In the genomic region with DNA sequence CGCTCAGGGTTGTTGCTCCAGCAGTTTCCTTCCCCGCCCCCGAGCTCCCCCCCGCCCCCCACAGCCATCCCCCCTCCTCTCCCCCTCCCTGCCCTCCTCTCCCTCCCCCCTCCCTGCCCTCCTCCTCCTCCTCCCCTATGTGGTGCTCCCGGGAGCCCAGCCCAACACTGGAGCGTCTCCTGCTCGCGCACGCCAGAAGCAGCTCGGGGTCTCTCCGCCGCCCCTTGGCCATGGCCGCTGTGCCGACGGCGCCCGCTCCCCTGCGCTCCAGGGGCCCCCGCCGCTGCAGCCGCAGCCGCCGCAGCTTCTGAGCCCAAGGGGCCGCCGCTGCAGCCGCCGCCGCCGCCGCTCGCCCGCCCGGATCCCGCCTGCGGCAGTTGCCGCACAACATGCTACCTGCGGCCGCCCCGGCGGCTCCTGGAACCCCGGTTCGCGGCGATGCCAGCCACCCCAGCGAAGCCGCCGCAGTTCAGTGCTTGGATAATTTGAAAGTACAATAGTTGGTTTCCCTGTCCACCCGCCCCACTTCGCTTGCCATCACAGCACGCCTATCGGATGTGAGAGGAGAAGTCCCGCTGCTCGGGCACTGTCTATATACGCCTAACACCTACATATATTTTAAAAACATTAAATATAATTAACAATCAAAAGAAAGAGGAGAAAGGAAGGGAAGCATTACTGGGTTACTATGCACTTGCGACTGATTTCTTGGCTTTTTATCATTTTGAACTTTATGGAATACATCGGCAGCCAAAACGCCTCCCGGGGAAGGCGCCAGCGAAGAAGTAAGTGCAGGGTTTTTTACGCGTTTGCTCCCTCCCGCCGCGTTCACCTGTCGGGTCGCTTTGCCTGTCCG, we compare ENCODE assay signal across 8 cellular contexts. TPM values are rescaled to one million over a fixed set of nuclear protein-coding genes. Genes with fewer than 3 reads are reported as not detected.
A peak's percentile ranks its signal among the peaks of the same experiment; 100 is the strongest.
DNase-seq lines count a peak whose midpoint lies in the region; ATAC-seq, FAIRE-seq and TF ChIP-seq lines count a peak whose summit lies in the region.

A gene with protein sequence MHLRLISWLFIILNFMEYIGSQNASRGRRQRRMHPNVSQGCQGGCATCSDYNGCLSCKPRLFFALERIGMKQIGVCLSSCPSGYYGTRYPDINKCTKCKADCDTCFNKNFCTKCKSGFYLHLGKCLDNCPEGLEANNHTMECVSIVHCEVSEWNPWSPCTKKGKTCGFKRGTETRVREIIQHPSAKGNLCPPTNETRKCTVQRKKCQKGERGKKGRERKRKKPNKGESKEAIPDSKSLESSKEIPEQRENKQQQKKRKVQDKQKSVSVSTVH (plus strand): TSS at position 167 of the 856 bp plus-strand sequence. CDS start 522 bp downstream, at position 689.

- peak; percentile 33 for TF ChIP-seq CTCF in brain microvascular endothelial cell (IDR thresholded peaks at IDR 0.05; ENCODE audit: low read depth, low read length, missing control alignments)
- TF ChIP-seq CTCF in kidney (IDR thresholded peaks at IDR 0.05; ENCODE audit: borderline replicate concordance, extremely low read depth, insufficient read depth), result no peak

- peak within 1 kb of the TSS; percentile 63 for H3K4me3 Mint-ChIP-seq in stimulated activated effector memory CD8-positive, alpha-beta T cell treated with anti-CD3 and anti-CD28 coated beads, Interleukin-12 subunit alpha, Interleukin-12 subunit beta, amount 100 ng/mL, for 72 hours

- H3K27me3 ChIP-seq in BLaER1 (peaks cover 63% of the 10 kb centered on the region), brain microvascular endothelial cell (replicated peaks) (peaks cover 24% of the 10 kb centered on the region)

- H3K9me3 ChIP-seq in BLaER1 (no peaks in the 10 kb centered on the region), kidney (ENCODE audit: control insufficient read depth in 1 of 2, low read length in 2 of 2) (no peaks in the 10 kb centered on the region)

- intact Hi-C loops in kidney (cut with DNase I), result no loop called here

- H3K9ac ChIP-seq in BLaER1 (0 out of 2 replicates have a peak within 1 kb of the TSS, but pooled peaks have one; percentile 23), kidney (ENCODE audit: low read length in 2 of 2) (no peak within 1 kb of the TSS)

- no peaks in the 10 kb centered on the region for H3K9me3 Mint-ChIP-seq in stimulated activated effector memory CD8-positive, alpha-beta T cell treated with anti-CD3 and anti-CD28 coated beads, Interleukin-12 subunit alpha, Interleukin-12 subunit beta, amount 100 ng/mL, for 72 hours

- ATAC-seq in GM18907 (IDR thresholded peaks at IDR 0.05; ENCODE audit: unreplicated experiment), result peak; percentile 35
- no peak for ATAC-seq in stimulated activated effector memory CD8-positive, alpha-beta T cell treated with anti-CD3 and anti-CD28 coated beads, Interleukin-12 subunit alpha, Interleukin-12 subunit beta, amount 100 ng/mL, for 72 hours

- in situ Hi-C loops in brain microvascular endothelial cell (cut with HindIII; ENCODE audit: low pct_ligation_motif_present, low sequenced_read_pairs), result no loop called here

- H3K4me2 ChIP-seq in BLaER1, result peak within 1 kb of the TSS; percentile 89

- no peaks in the 10 kb centered on the region for H3K36me3 Mint-ChIP-seq in stimulated activated effector memory CD8-positive, alpha-beta T cell treated with anti-CD3 and anti-CD28 coated beads, Interleukin-12 subunit alpha, Interleukin-12 subunit beta, amount 100 ng/mL, for 72 hours

- no peak for FAIRE-seq in kidney (lab: Jason Lieb, UNC)

- H3K27ac ChIP-seq in BLaER1, result no peak within 1 kb of the TSS
- H3K27ac ChIP-seq in brain microvascular endothelial cell, result no peak within 1 kb of the TSS
- H3K27ac ChIP-seq in kidney (ENCODE audit: low read depth in 2 of 2, low read length in 2 of 2), result no peak within 1 kb of the TSS

- no peaks in the 10 kb centered on the region for H3K36me3 ChIP-seq in BLaER1
- H3K36me3 ChIP-seq in brain microvascular endothelial cell (replicated peaks), result no peaks in the 10 kb centered on the region
- H3K36me3 ChIP-seq in kidney (ENCODE audit: control insufficient read depth in 1 of 2, insufficient read depth in 2 of 2, low read length in 2 of 2), result no peaks in the 10 kb centered on the region

- peak; percentile 22 for DNase-seq in NCI-H146 treated with DMSO at 0.1 percent for 48 hours (lab: John Stamatoyannopoulos, UW; ENCODE audit: unreplicated experiment)
- DNase-seq in brain microvascular endothelial cell, result peak; percentile 21
- peak; percentile 75 for DNase-seq in kidney
- DNase-seq in stimulated activated effector memory CD8-positive, alpha-beta T cell treated with anti-CD3 and anti-CD28 coated beads, Interleukin-12 subunit alpha, Interleukin-12 subunit beta, amount 100 ng/mL, for 72 hours (ENCODE audit: low spot score in 2 of 2), result peak in 1 of 2 donors; percentile 51
- DNase-seq in NK-92 treated with Interleukin-12 subunit alpha and Interleukin-12 subunit beta, amount 100 ng/mL, for 24 hours (lab: John Stamatoyannopoulos, UW), result no peak
- DNase-seq in NCI-H187 treated with DMSO at 0.1 percent for 48 hours (lab: John Stamatoyannopoulos, UW), result no peak

- peaks cover 31% of the 10 kb centered on the region for H4K20me1 ChIP-seq in BLaER1

- no peak within 1 kb of the TSS for H3K27ac Mint-ChIP-seq in stimulated activated effector memory CD8-positive, alpha-beta T cell treated with anti-CD3 and anti-CD28 coated beads, Interleukin-12 subunit alpha, Interleukin-12 subunit beta, amount 100 ng/mL, for 72 hours

- H3K4me1 ChIP-seq in BLaER1 (peaks cover 18% of the 10 kb centered on the region), kidney (ENCODE audit: control insufficient read depth in 1 of 2, insufficient read depth in 1 of 2, low read depth in 1 of 2, low read length in 2 of 2) (peaks cover 6 to 17% of the 10 kb centered on the region in 2 donors)

- H3K4me1 Mint-ChIP-seq in stimulated activated effector memory CD8-positive, alpha-beta T cell treated with anti-CD3 and anti-CD28 coated beads, Interleukin-12 subunit alpha, Interleukin-12 subunit beta, amount 100 ng/mL, for 72 hours, result peaks cover 17% of the 10 kb centered on the region

- H3K4me3 ChIP-seq in BLaER1, result peak within 1 kb of the TSS; percentile 69
- peak within 1 kb of the TSS; percentile 56 for H3K4me3 ChIP-seq in brain microvascular endothelial cell (ENCODE audit: low read depth, low read length)
- H3K4me3 ChIP-seq in kidney (ENCODE audit: low read length in 2 of 2), result peak within 1 kb of the TSS; percentile 50 to 52

RNA-seq across cellular contexts. Expression of the gene that starts here (rescaled TPM):
- total RNA-seq in kidney, result 8.9 TPM
- polyA plus RNA-seq in kidney (ENCODE audit: insufficient read depth, low read depth, low replicate concordance), result 1.2 TPM

Comparison
In these comparisons a context has a peak if more than half of its experiments do, and no peak if none do; other contexts are left out.
1. DNase-seq: peak in NCI-H146 treated with DMSO at 0.1 percent for 48 hours (single experiment), brain microvascular endothelial cell (single experiment) and kidney (single experiment); none in NK-92 treated with Interleukin-12 subunit alpha and Interleukin-12 subunit beta, amount 100 ng/mL, for 24 hours (single experiment) and NCI-H187 treated with DMSO at 0.1 percent for 48 hours (single experiment).
2. Peak in every context shown above with its lines, with median percentiles within 50 percentile points of each other: H3K4me3 ChIP-seq.